In the genomic region with DNA sequence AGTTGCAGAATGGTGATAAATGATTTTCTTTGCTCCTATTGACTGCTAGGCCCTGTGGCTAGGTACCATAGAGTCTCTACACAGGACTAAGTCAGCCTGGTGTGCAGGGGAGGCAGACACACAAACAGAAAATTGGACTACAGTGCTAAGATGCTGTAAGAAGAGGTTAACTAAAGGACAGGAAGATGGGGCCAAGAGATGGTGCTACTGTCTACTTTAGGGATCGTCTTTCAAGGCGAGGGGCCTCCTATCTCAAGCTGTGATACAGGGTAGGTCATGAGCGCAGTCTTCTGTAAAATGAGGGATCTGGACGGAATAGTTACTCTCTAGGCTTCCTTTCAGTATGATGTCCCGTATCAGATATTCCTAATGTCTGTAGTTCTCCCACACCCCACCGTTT, we compare ENCODE assay signal across 9 cellular contexts. TPM values are rescaled to one million over a fixed set of nuclear protein-coding genes. Genes with fewer than 3 reads are reported as not detected.
A peak's percentile ranks its signal among the peaks of the same experiment; 100 is the strongest.
DNase-seq lines count a peak whose midpoint lies in the region; ATAC-seq and TF ChIP-seq lines count a peak whose summit lies in the region.
"Had no signal": no experiment of that assay in that cellular context is flagged by ENCODE, and none has a peak within 500 bp of the region (broad histone marks: within the 10 kb centered on the region; RNA-seq: fewer than 3 reads in every experiment).

No MANE protein-coding gene starts in this region.

- no peaks in the 10 kb centered on the region for H3K27me3 Mint-ChIP-seq in activated naive CD4-positive, alpha-beta T cell treated with anti-CD3 and anti-CD28 coated beads, Interleukin-2, amount 10 ng/mL, durations not matched to agents 7 days and 5 days
- H3K27me3 Mint-ChIP-seq: stimulated activated naive CD8-positive, alpha-beta T cell treated with anti-CD3 and anti-CD28 coated beads, Interleukin-15, Interleukin-2, amounts not matched to agents 100 ng/mL and 50 ng/mL, for 24 hours had no signal

- WGBS in thyroid gland, 2 donors, result 20 to 22% methylated on average over 6 of the region's 6 CpGs

- CTCF ChIA-PET in activated naive CD4-positive, alpha-beta T cell treated with anti-CD3 and anti-CD28 coated beads, Interleukin-2, amount 10 ng/mL, durations not matched to agents 7 days and 5 days (lab: Charles Lee), result interaction anchor here (1.0 to 3.9 kb wide), 4 partner anchors 15 to 371 kb away, joined by 3 to 82 read pairs (median 4); a partner anchor contains a TSS

- no peak overlapping the region for H3K4me3 Mint-ChIP-seq in activated naive CD4-positive, alpha-beta T cell treated with anti-CD3 and anti-CD28 coated beads, Interleukin-2, amount 10 ng/mL, durations not matched to agents 7 days and 5 days
- H3K4me3 Mint-ChIP-seq: stimulated activated naive CD8-positive, alpha-beta T cell treated with anti-CD3 and anti-CD28 coated beads, Interleukin-15, Interleukin-2, amounts not matched to agents 100 ng/mL and 50 ng/mL, for 24 hours had no signal

- H3K4me1 ChIP-seq in thyroid gland, result peaks cover 14 to 16% of the 10 kb centered on the region in 2 donors

- H3K4me3 ChIP-seq in iPS-18c (ENCODE audit: insufficient read depth, low read depth, low read length) (peak overlapping the region; percentile 97), thyroid gland (replicated peaks in 1 of 3) (peak overlapping the region in 2 of 3 donors; percentile 36 to 40)

- H3K27ac ChIP-seq in thyroid gland, result peak overlapping the region in 1 of 3 donors; percentile 88

- H3K9me3 ChIP-seq in iPS-18c (ENCODE audit: control insufficient read depth, insufficient read depth, low read length), result no peaks in the 10 kb centered on the region
- no peaks in the 10 kb centered on the region for H3K9me3 ChIP-seq in thyroid gland

- H3K27me3 ChIP-seq in thyroid gland, result no peaks in the 10 kb centered on the region

- peaks cover 10% of the 10 kb centered on the region for H3K4me1 Mint-ChIP-seq in activated naive CD4-positive, alpha-beta T cell treated with anti-CD3 and anti-CD28 coated beads, Interleukin-2, amount 10 ng/mL, durations not matched to agents 7 days and 5 days

- H3K36me3 ChIP-seq in thyroid gland, result no peaks in the 10 kb centered on the region

- no peak for TF ChIP-seq CTCF in thyroid gland (IDR thresholded peaks at IDR 0.05)

- no peaks in the 10 kb centered on the region for H3K9me3 Mint-ChIP-seq in activated naive CD4-positive, alpha-beta T cell treated with anti-CD3 and anti-CD28 coated beads, Interleukin-2, amount 10 ng/mL, durations not matched to agents 7 days and 5 days
- H3K9me3 Mint-ChIP-seq: stimulated activated naive CD8-positive, alpha-beta T cell treated with anti-CD3 and anti-CD28 coated beads, Interleukin-15, Interleukin-2, amounts not matched to agents 100 ng/mL and 50 ng/mL, for 24 hours had no signal

- DNase-seq in SIG-M5 treated with dmso at 0.1 percent for 504 hours (lab: John Stamatoyannopoulos, UW; ENCODE audit: unreplicated experiment) (peak; percentile 26), SIG-M5 (lab: John Stamatoyannopoulos, UW) (no peak), thyroid gland (no peak)
- no peak for DNase-seq in activated naive CD4-positive, alpha-beta T cell treated with anti-CD3 and anti-CD28 coated beads, Interleukin-2, amount 10 ng/mL, durations not matched to agents 7 days and 5 days

- TF ChIP-seq POLR2A in thyroid gland (IDR thresholded peaks at IDR 0.05), result no peak

- H3K36me3 Mint-ChIP-seq in activated naive CD4-positive, alpha-beta T cell treated with anti-CD3 and anti-CD28 coated beads, Interleukin-2, amount 10 ng/mL, durations not matched to agents 7 days and 5 days, result peaks cover 18% of the 10 kb centered on the region

- H3K27ac Mint-ChIP-seq in activated naive CD4-positive, alpha-beta T cell treated with anti-CD3 and anti-CD28 coated beads, Interleukin-2, amount 10 ng/mL, durations not matched to agents 7 days and 5 days, result no peak overlapping the region
- H3K27ac Mint-ChIP-seq: stimulated activated naive CD8-positive, alpha-beta T cell treated with anti-CD3 and anti-CD28 coated beads, Interleukin-15, Interleukin-2, amounts not matched to agents 100 ng/mL and 50 ng/mL, for 24 hours had no signal

- ATAC-seq in SK-N-SH treated with all-trans-retinoic acid at 6 μM for 48 hours (peak; percentile 35), HG02623 (IDR thresholded peaks at IDR 0.05; ENCODE audit: unreplicated experiment) (no peak), GM18909 (IDR thresholded peaks at IDR 0.05; ENCODE audit: poor library complexity, unreplicated experiment) (no peak)

- intact Hi-C loops in thyroid gland (cut with DNase I), result loop anchor here (5.0 kb wide), 1 partner anchor 152 kb away; no protein-coding TSS in a partner anchor

TF ChIP-seq in SK-N-SH treated with all-trans-retinoic acid at 6 μM for 48 hours, 23 proteins besides CTCF, POLR2A, EP300 and RAD21:
- TF ChIP-seq OSR1 (CRISPR knock-in tag; IDR thresholded peaks at IDR 0.05) (no peak), SNAI2 (CRISPR knock-in tag; IDR thresholded peaks at IDR 0.05) (no peak), ISL1 (CRISPR knock-in tag; IDR thresholded peaks at IDR 0.05) (no peak), ZC3H10 (CRISPR knock-in tag; IDR thresholded peaks at IDR 0.05) (no peak), CSDC2 (CRISPR knock-in tag; IDR thresholded peaks at IDR 0.05) (no peak), TOX (CRISPR knock-in tag; IDR thresholded peaks at IDR 0.05; ENCODE audit: borderline replicate concordance) (no peak), ZFP3 (CRISPR knock-in tag; IDR thresholded peaks at IDR 0.05) (no peak)
- TF ChIP-seq, protein P1, sequence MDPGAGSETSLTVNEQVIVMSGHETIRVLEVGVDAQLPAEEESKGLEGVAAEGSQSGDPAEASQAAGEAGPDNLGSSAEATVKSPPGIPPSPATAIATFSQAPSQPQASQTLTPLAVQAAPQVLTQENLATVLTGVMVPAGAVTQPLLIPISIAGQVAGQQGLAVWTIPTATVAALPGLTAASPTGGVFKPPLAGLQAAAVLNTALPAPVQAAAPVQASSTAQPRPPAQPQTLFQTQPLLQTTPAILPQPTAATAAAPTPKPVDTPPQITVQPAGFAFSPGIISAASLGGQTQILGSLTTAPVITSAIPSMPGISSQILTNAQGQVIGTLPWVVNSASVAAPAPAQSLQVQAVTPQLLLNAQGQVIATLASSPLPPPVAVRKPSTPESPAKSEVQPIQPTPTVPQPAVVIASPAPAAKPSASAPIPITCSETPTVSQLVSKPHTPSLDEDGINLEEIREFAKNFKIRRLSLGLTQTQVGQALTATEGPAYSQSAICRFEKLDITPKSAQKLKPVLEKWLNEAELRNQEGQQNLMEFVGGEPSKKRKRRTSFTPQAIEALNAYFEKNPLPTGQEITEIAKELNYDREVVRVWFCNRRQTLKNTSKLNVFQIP (CRISPR knock-in tag; IDR thresholded peaks at IDR 0.05; ENCODE audit: borderline replicate concordance, low read depth), result no peak

RNA-seq across cellular contexts. Expression of a gene that starts 0.8 kb away (rescaled TPM):
- 10 to 100 TPM; 28.5 to 50.9 (median 38.5) TPM for total RNA-seq in thyroid gland

RNA-seq across cellular contexts. Expression of a gene that starts 12.0 kb away (rescaled TPM):
- total RNA-seq in thyroid gland, result 100 to 1,000 TPM; 202 to 486 (median 387) TPM

RNA-seq across cellular contexts. Expression of a gene that starts 33.5 kb away (rescaled TPM):
- 100 to 1,000 TPM; 117 to 240 (median 154) TPM for total RNA-seq in thyroid gland
